10 cellular contexts compared by ENCODE assay signal in the genomic region with DNA sequence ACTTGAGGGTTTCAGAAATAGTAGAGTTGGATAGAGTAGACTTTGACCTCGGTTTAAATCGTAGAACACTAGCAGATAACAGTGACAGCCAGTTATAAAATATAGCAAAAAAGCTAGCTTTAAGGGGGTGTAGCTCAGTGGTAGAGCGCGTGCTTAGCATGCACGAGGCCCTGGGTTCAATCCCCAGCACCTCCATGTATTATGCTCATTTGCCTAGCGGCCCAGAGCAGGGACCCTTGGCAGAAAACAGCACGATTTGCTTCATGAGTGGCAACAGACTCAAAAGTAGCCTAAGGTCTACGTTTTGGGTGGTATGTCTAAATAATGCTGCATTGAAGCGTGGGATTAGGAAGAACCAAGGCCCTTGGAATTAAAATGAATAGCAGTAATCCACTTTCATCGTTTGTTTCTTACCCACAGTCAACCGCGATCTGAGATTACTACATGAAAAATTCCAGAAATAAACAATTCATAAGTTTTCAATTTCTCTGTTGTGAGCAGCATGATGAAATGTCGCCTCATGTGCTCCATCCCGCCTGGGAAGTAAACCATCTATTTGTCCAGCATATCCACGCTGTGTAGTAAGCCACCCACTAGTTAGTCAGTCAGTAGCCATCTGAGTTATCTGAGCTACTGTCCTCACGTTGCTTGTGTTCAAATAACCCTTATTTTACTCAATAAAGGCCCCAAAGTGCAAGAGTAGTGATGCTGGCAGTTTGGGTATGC.
DNase-seq lines count a peak whose midpoint lies in the region; ATAC-seq and TF ChIP-seq lines count a peak whose summit lies in the region.
"Had no signal": no experiment of that assay in that cellular context is flagged by ENCODE, and none has a peak within 500 bp of the region (broad histone marks: within the 10 kb centered on the region; RNA-seq: fewer than 3 reads in every experiment).

No MANE protein-coding gene starts in this region.

- CTCF ChIA-PET in activated naive CD4-positive, alpha-beta T cell treated with anti-CD3 and anti-CD28 coated beads for 36 hours (lab: Charles Lee): no interaction called here

- intact Hi-C loops in activated naive CD4-positive, alpha-beta T cell treated with anti-CD3 and anti-CD28 coated beads for 36 hours (cut with micrococcal nuclease): no loop called here

- H3K36me3 Mint-ChIP-seq in activated naive CD4-positive, alpha-beta T cell treated with anti-CD3 and anti-CD28 coated beads for 36 hours (ENCODE audit: low read depth): peaks cover 9% of the 10 kb centered on the region
- peaks cover 11% of the 10 kb centered on the region for H3K36me3 Mint-ChIP-seq in stimulated activated effector memory CD8-positive, alpha-beta T cell treated with anti-CD3 and anti-CD28 coated beads, Interleukin-12 subunit alpha, Interleukin-12 subunit beta, amount 100 ng/mL, for 72 hours

- in situ Hi-C loops in KBM-7 (cut with MboI; ENCODE audit: low pct_unique_long_range_greater_than_20kb, low sequenced_read_pairs): no loop called here

- peak overlapping the region; percentile 47 for H3K4me3 ChIP-seq in epithelial cell of proximal tubule (ENCODE audit: low read depth, low read length)

- peak overlapping the region; percentile 38 for H3K4me3 Mint-ChIP-seq in activated naive CD4-positive, alpha-beta T cell treated with anti-CD3 and anti-CD28 coated beads for 36 hours
- no peak overlapping the region for H3K4me3 Mint-ChIP-seq in stimulated activated effector memory CD8-positive, alpha-beta T cell treated with anti-CD3 and anti-CD28 coated beads, Interleukin-12 subunit alpha, Interleukin-12 subunit beta, amount 100 ng/mL, for 72 hours

- no peak for TF ChIP-seq CTCF in epithelial cell of proximal tubule (conservative IDR thresholded peaks at IDR 0.05; ENCODE audit: low read depth, low read length)

- peak; percentile 38 for ATAC-seq in stimulated activated effector memory CD8-positive, alpha-beta T cell treated with anti-CD3 and anti-CD28 coated beads, Interleukin-12 subunit alpha, Interleukin-12 subunit beta, amount 100 ng/mL, for 72 hours
- ATAC-seq in GM18867 (IDR thresholded peaks at IDR 0.05; ENCODE audit: unreplicated experiment): no peak

- no peak overlapping the region for H3K27ac Mint-ChIP-seq in activated naive CD4-positive, alpha-beta T cell treated with anti-CD3 and anti-CD28 coated beads for 36 hours
- no peak overlapping the region for H3K27ac Mint-ChIP-seq in stimulated activated effector memory CD8-positive, alpha-beta T cell treated with anti-CD3 and anti-CD28 coated beads, Interleukin-12 subunit alpha, Interleukin-12 subunit beta, amount 100 ng/mL, for 72 hours
- H3K27ac Mint-ChIP-seq: CD4-positive, CD25-positive, alpha-beta regulatory T cell had no signal

- H3K9me3 Mint-ChIP-seq in activated naive CD4-positive, alpha-beta T cell treated with anti-CD3 and anti-CD28 coated beads for 36 hours: peaks cover 20% of the 10 kb centered on the region
- peaks cover 16% of the 10 kb centered on the region for H3K9me3 Mint-ChIP-seq in stimulated activated effector memory CD8-positive, alpha-beta T cell treated with anti-CD3 and anti-CD28 coated beads, Interleukin-12 subunit alpha, Interleukin-12 subunit beta, amount 100 ng/mL, for 72 hours

- H3K27me3 Mint-ChIP-seq in activated naive CD4-positive, alpha-beta T cell treated with anti-CD3 and anti-CD28 coated beads for 36 hours (ENCODE audit: low read depth): peaks cover 71% of the 10 kb centered on the region

- peak; percentile 33 for DNase-seq in activated naive CD4-positive, alpha-beta T cell treated with anti-CD3 and anti-CD28 coated beads for 36 hours
- no peak for DNase-seq in activated naive CD4-positive, alpha-beta T cell treated with anti-CD3 and anti-CD28 coated beads, Interleukin-2, amount 50 U/mL, for 16 hours
- DNase-seq in NCI-H748 (lab: John Stamatoyannopoulos, UW; ENCODE audit: unreplicated experiment): peak; percentile 72
- no peak for DNase-seq in epithelial cell of proximal tubule (ENCODE audit: low read depth)
- no peak for DNase-seq in stimulated activated effector memory CD8-positive, alpha-beta T cell treated with anti-CD3 and anti-CD28 coated beads, Interleukin-12 subunit alpha, Interleukin-12 subunit beta, amount 100 ng/mL, for 72 hours (ENCODE audit: low spot score in 2 of 2)
- no peak for DNase-seq in KBM-7
- no peak for DNase-seq in hypothalamus (lab: John Stamatoyannopoulos, UW)
- DNase-seq: CD4-positive, CD25-positive, alpha-beta regulatory T cell; naive B cell had no signal

- peaks cover 6% of the 10 kb centered on the region for H3K4me1 Mint-ChIP-seq in activated naive CD4-positive, alpha-beta T cell treated with anti-CD3 and anti-CD28 coated beads for 36 hours (ENCODE audit: low read depth)
- peaks cover 12% of the 10 kb centered on the region for H3K4me1 Mint-ChIP-seq in stimulated activated effector memory CD8-positive, alpha-beta T cell treated with anti-CD3 and anti-CD28 coated beads, Interleukin-12 subunit alpha, Interleukin-12 subunit beta, amount 100 ng/mL, for 72 hours

Comparison
In these comparisons a context has a peak if more than half of its experiments do, and no peak if none do; other contexts are left out.
1. DNase-seq: peak in activated naive CD4-positive, alpha-beta T cell treated with anti-CD3 and anti-CD28 coated beads for 36 hours (single experiment) and NCI-H748 (single experiment); none in activated naive CD4-positive, alpha-beta T cell treated with anti-CD3 and anti-CD28 coated beads, Interleukin-2, amount 50 U/mL, for 16 hours (single experiment), epithelial cell of proximal tubule (single experiment), stimulated activated effector memory CD8-positive, alpha-beta T cell treated with anti-CD3 and anti-CD28 coated beads, Interleukin-12 subunit alpha, Interleukin-12 subunit beta, amount 100 ng/mL, for 72 hours (0 of 2), KBM-7 (single experiment) and hypothalamus (0 of 51).